29 cellular contexts compared by ENCODE assay signal in genomic region chr10:972763-973162, GRCh38. TPM values are rescaled to one million over a fixed set of nuclear protein-coding genes. Genes with fewer than 3 reads are reported as not detected.
DNase-seq lines count a peak whose midpoint lies in the region; ATAC-seq, FAIRE-seq and TF ChIP-seq lines count a peak whose summit lies in the region.
"Had no signal": no experiment of that assay in that cellular context is flagged by ENCODE, and none has a peak within 500 bp of the region (broad histone marks: within the 10 kb centered on the region; RNA-seq: fewer than 3 reads in every experiment).

No MANE protein-coding gene starts in this region.

- H2BK20ac ChIP-seq in H1 (ENCODE audit: low read length), result no peak overlapping the region

- H3K79me1 ChIP-seq in H1 (ENCODE audit: low read depth, low read length), result no peaks in the 10 kb centered on the region

- no peak overlapping the region for H2BK120ac ChIP-seq in H1 (replicated peaks; ENCODE audit: low read depth, low read length)

- H2BK12ac ChIP-seq in H1 (ENCODE audit: low read depth, low read length), result no peak overlapping the region

- H2BK5ac ChIP-seq in H1 (ENCODE audit: low read depth, low read length), result peak overlapping the region; percentile 66; the same call in 1 of the 2 replicates

- no peak for TF ChIP-seq EP300 in H1 (IDR thresholded peaks at IDR 0.05; ENCODE audit: borderline replicate concordance in 1 of 2, low read depth in 2 of 2, low read length in 2 of 2)
- TF ChIP-seq EP300 in stomach (IDR thresholded peaks at IDR 0.05), result no peak

- no peak overlapping the region for H4K8ac ChIP-seq in H1 (ENCODE audit: extremely low read depth, insufficient read depth, low read length)

- H3K36me3 ChIP-seq in H1 (ENCODE audit: control insufficient read depth in 2 of 4, insufficient read depth in 4 of 4, low read length in 3 of 4) (no peaks in the 10 kb centered on the region), stomach (no peaks in the 10 kb centered on the region), vagina (no peaks in the 10 kb centered on the region)
- H3K36me3 ChIP-seq: heart left ventricle had no signal

- no peak overlapping the region for H4K5ac ChIP-seq in H1 (ENCODE audit: insufficient read length, low read depth, low read length)

- no peak overlapping the region; a peak in 2 of 4 replicates for H3K4me2 ChIP-seq in H1 (ENCODE audit: insufficient read depth in 1 of 2, low read depth in 2 of 2, low read length in 2 of 2)

- H3K14ac ChIP-seq in H1 (ENCODE audit: insufficient read length), result no peak overlapping the region

- 0 out of 3 replicates have a peak, but pooled peaks of 1 of the 2 experiments have one; percentile 15 for TF ChIP-seq POLR2A in H1 (IDR thresholded peaks at IDR 0.05; ENCODE audit: control extremely low read depth in 1 of 2, low read depth in 2 of 2, low read length in 2 of 2)
- TF ChIP-seq POLR2A in stomach (IDR thresholded peaks at IDR 0.05), result no peak
- TF ChIP-seq POLR2A in vagina (IDR thresholded peaks at IDR 0.05), result no peak

- intact Hi-C loops in stomach (cut with DNase I; ENCODE audit: low total_unique reads) (no loop called here), vagina (cut with DNase I) (no loop called here)

- H2AFZ ChIP-seq in H1 (ENCODE audit: low read length), result peak overlapping the region; percentile 52

- H4K20me1 ChIP-seq in H1 (replicated peaks in 1 of 2; ENCODE audit: control insufficient read depth in 1 of 2, insufficient read depth in 2 of 2, low read length in 2 of 2), result no peaks in the 10 kb centered on the region

- H3K18ac ChIP-seq in H1 (ENCODE audit: extremely low read depth, low read length), result no peak overlapping the region

- H3K9me3 ChIP-seq in H1 (ENCODE audit: insufficient read depth in 2 of 2, low read depth in 1 of 2, low read length in 1 of 2) (no peaks in the 10 kb centered on the region; a peak in 1 of 4 replicates), stomach (no peaks in the 10 kb centered on the region), vagina (no peaks in the 10 kb centered on the region)
- H3K9me3 ChIP-seq: testis had no signal

- ATAC-seq in HG02885 (IDR thresholded peaks at IDR 0.05; ENCODE audit: poor library complexity, unreplicated experiment) (peak; percentile 62), GM19328 (IDR thresholded peaks at IDR 0.05; ENCODE audit: unreplicated experiment) (no peak)
- ATAC-seq: activated CD8-positive, alpha-beta T cell treated with anti-CD3 and anti-CD28 coated beads, Interleukin-2, amount 10 ng/mL, durations not matched to agents 7 days and 5 days; esophagus mucosa; heart left ventricle; sciatic nerve; stimulated activated effector memory CD8-positive, alpha-beta T cell treated with anti-CD3 and anti-CD28 coated beads, Interleukin-12 subunit alpha, Interleukin-12 subunit beta, amount 100 ng/mL, for 72 hours had no signal

- POLR2A ChIA-PET in H1 (lab: Charles Lee; ENCODE audit: partially characterized antibody), result interaction anchor here (0.8 to 3.7 kb wide), 2 partner anchors 15 to 60 kb away, joined by 3 to 34 read pairs; partner anchors contain the start of gene GTPBP4

- H4K91ac ChIP-seq in H1 (replicated peaks; ENCODE audit: insufficient read length, low read length), result peak overlapping the region; percentile 15

- no peak overlapping the region for H3K4ac ChIP-seq in H1 (replicated peaks; ENCODE audit: insufficient read length, low read depth, low read length)

- H3K79me2 ChIP-seq in H1 (ENCODE audit: control insufficient read depth in 1 of 2, insufficient read depth in 2 of 2, low read length in 2 of 2), result no peaks in the 10 kb centered on the region

- DNase-seq in activated effector memory CD4-positive, alpha-beta T cell treated with anti-CD3 and anti-CD28 coated beads, Interleukin-2, amount 50 U/mL, for 16 hours, result peak; percentile 24
- no peak for DNase-seq in activated effector memory CD4-positive, alpha-beta T cell treated with Interleukin-2 at 50 U/mL for 16 hours
- DNase-seq in H1 (ENCODE audit: low read depth in 1 of 2, low spot score in 2 of 2), result no peak
- DNase-seq in stomach, result no peak
- no peak for DNase-seq in vagina (ENCODE audit: extremely low spot score in 2 of 2)
- no peak for DNase-seq in NCI-H748 (lab: John Stamatoyannopoulos, UW; ENCODE audit: unreplicated experiment)
- DNase-seq: activated CD8-positive, alpha-beta T cell treated with anti-CD3 and anti-CD28 coated beads, Interleukin-2, amount 10 ng/mL, durations not matched to agents 7 days and 5 days; aorta; CD4-positive, alpha-beta T cell; DMS 273 treated with DMSO at 0.1 percent for 48 hours; foreskin fibroblast; heart left ventricle; kidney glomerular epithelial cell; NCI-H1105 treated with DMSO at 0.1 percent for 48 hours; NCI-H2029; NCI-H69; stimulated activated CD4-positive, alpha-beta T cell treated with anti-CD3 and anti-CD28 coated beads, Interleukin-4, amount 100 ng/mL, for 24 hours; testis had no signal

- TF ChIP-seq RAD21 in H1 (IDR thresholded peaks at IDR 0.05 in 1 of 2, conservative IDR thresholded peaks at IDR 0.05 in 1 of 2; ENCODE audit: low read depth in 2 of 2, low read length in 2 of 2), result no peak

- H2AK5ac ChIP-seq in H1 (ENCODE audit: low read depth, low read length), result no peak overlapping the region

- H3K4me1 ChIP-seq in H1 (replicated peaks in 1 of 4; ENCODE audit: control insufficient read depth in 3 of 4, insufficient read depth in 4 of 4, low read length in 3 of 4) (peaks cover 0 to 10% (median 3%) of the 10 kb centered on the region in 4 experiments; a peak in 4 of 7 replicates), stomach (peaks cover 18 to 58% (median 53%) of the 10 kb centered on the region in 4 donors), vagina (peaks cover 9% of the 10 kb centered on the region)
- H3K4me1 ChIP-seq: testis had no signal

- TF ChIP-seq CTCF in H1 (IDR thresholded peaks at IDR 0.05; ENCODE audit: control extremely low read depth in 1 of 3, insufficient read depth in 1 of 3, low read depth in 1 of 3, low read length in 3 of 3), result no peak
- TF ChIP-seq CTCF in stomach (IDR thresholded peaks at IDR 0.05), result no peak
- TF ChIP-seq CTCF in vagina (IDR thresholded peaks at IDR 0.05), result no peak

- H3K27ac ChIP-seq in H1 (ENCODE audit: low read depth, low read length), result no peak overlapping the region; the same call in 1 of the 2 replicates
- peak overlapping the region; percentile 3 to 87 (median 84) for H3K27ac ChIP-seq in stomach
- no peak overlapping the region for H3K27ac ChIP-seq in vagina
- H3K27ac ChIP-seq: 22Rv1, heart left ventricle, SK-N-MC, testis had no signal

- H3K4me3 ChIP-seq in H1 (ENCODE audit: extremely low read depth in 1 of 4, insufficient read depth in 2 of 4, low read depth in 3 of 4, low read length in 4 of 4), result no peak overlapping the region
- no peak overlapping the region for H3K4me3 ChIP-seq in stomach
- H3K4me3 ChIP-seq in vagina, result no peak overlapping the region
- H3K4me3 ChIP-seq: heart left ventricle, lung, SK-N-MC, testis had no signal

- CTCF ChIA-PET in H1 (lab: Charles Lee; ENCODE audit: partially characterized antibody), result interaction anchor here (3.6 kb wide), 1 partner anchor 13 kb away, joined by 16 read pairs; no protein-coding TSS in a partner anchor

- H3K56ac ChIP-seq in H1 (replicated peaks; ENCODE audit: insufficient read length, low read depth, low read length), result no peak overlapping the region

- WGBS in H1 (ENCODE audit: extremely low coverage in 1 of 2, insufficient coverage in 1 of 2, insufficient read length in 1 of 2, insufficient replicate concordance in 2 of 2, low coverage in 1 of 2, low lambda C conversion rate in 2 of 2, missing lambda C conversion rate in 1 of 2), 2 experiments, result 77% methylated on average over 8 of the region's 8 CpGs; no CpG with 5 or more reads in 1 of the 2 experiments
- WGBS in stomach, 5 donors, result 78 to 91% (median 89%) methylated on average over 8 of the region's 8 CpGs

- H3K27me3 ChIP-seq in H1 (replicated peaks in 1 of 4; ENCODE audit: control insufficient read depth in 3 of 4, extremely low read depth in 1 of 4, insufficient read depth in 3 of 4, low read length in 3 of 4) (no peaks in the 10 kb centered on the region), stomach (no peaks in the 10 kb centered on the region), vagina (no peaks in the 10 kb centered on the region)
- H3K27me3 ChIP-seq: heart left ventricle, testis had no signal

- no peak for FAIRE-seq in H1 (lab: Jason Lieb, UNC)

- H3K23me2 ChIP-seq in H1 (ENCODE audit: low read depth, low read length), result no peaks in the 10 kb centered on the region

- H2BK15ac ChIP-seq in H1 (ENCODE audit: low read length), result peak overlapping the region; percentile 40; the same call in 1 of the 2 replicates

- no peak overlapping the region for H3K23ac ChIP-seq in H1 (ENCODE audit: insufficient read length)

- H3K9ac ChIP-seq in H1 (replicated peaks in 1 of 4; ENCODE audit: extremely low read depth in 1 of 4, low read depth in 3 of 4, low read length in 3 of 4), result 0 out of 7 replicates have a peak overlapping the region, but pooled peaks of 1 of the 4 experiments have one; percentile 13

RNA-seq across cellular contexts. Expression of gene GTPBP4, which starts 15.5 kb away (rescaled TPM):
- total RNA-seq in H1 (2021; fragmentation: NEBNext Ultra II Directional; extraction: Animal tissue kit (Norgen Biotek cat#: 25700)), result 89.2 and 98.1 TPM in 2 replicates
- polyA plus RNA-seq in H1 (2011; rRNA removed) (15.5 and 16.9 TPM in 2 replicates), stomach (10 to 100 TPM; 13.3 to 17.4 (median 16.2) TPM)
- polyA plus RNA-seq in H1 (2011; cell fraction: cytosol; rRNA removed), result 39.6 TPM
- polyA plus RNA-seq in H1 (2011; cell fraction: nucleus; rRNA removed), result 31.4 TPM
- 62.2 to 74.1 TPM (median 65.8 TPM) in 4 replicates for polyA plus RNA-seq in H1 (2012, experiment 1 of 2)
- polyA plus RNA-seq in H1 (2012, experiment 2 of 2), result 2.7 TPM
- polyA plus RNA-seq in H1 (2013, experiment 1 of 2), result 43.9 TPM
- polyA plus RNA-seq in H1 (2013, experiment 2 of 2), result 43.8 TPM
- polyA minus RNA-seq in H1 (2011; rRNA and poly(A)+ RNA removed), result 46.1 and 49.7 TPM in 2 replicates
- polyA minus RNA-seq in H1 (2011; cell fraction: cytosol; rRNA and poly(A)+ RNA removed), result 27.1 TPM
- 63.6 TPM for polyA minus RNA-seq in H1 (2011; cell fraction: nucleus; rRNA and poly(A)+ RNA removed)
- total RNA-seq in stomach (10 to 100 TPM in 4 of 5 donors, 1 to 10 TPM in 1; 8.8 to 61.7 (median 28.1) TPM), vagina (24.8 TPM)

RNA-seq across cellular contexts. Expression of gene LARP4B, which starts 41.3 kb away (rescaled TPM):
- 78.6 and 82.8 TPM in 2 replicates for total RNA-seq in H1 (2021; fragmentation: NEBNext Ultra II Directional; extraction: Animal tissue kit (Norgen Biotek cat#: 25700))
- polyA plus RNA-seq in H1 (2011; rRNA removed) (20.1 and 21.7 TPM in 2 replicates), stomach (10 to 100 TPM; 11.8 to 15.3 (median 13.2) TPM)
- polyA plus RNA-seq in H1 (2011; cell fraction: cytosol; rRNA removed), result 24.2 TPM
- 56.9 TPM for polyA plus RNA-seq in H1 (2011; cell fraction: nucleus; rRNA removed)
- polyA plus RNA-seq in H1 (2012, experiment 1 of 2), result 22.6 to 36.3 TPM (median 27.3 TPM) in 4 replicates
- polyA plus RNA-seq in H1 (2012, experiment 2 of 2), result 5.4 TPM
- polyA plus RNA-seq in H1 (2013, experiment 1 of 2), result 21.5 TPM
- polyA plus RNA-seq in H1 (2013, experiment 2 of 2), result 19.5 TPM
- polyA minus RNA-seq in H1 (2011; rRNA and poly(A)+ RNA removed), result 64.2 and 84.0 TPM in 2 replicates
- polyA minus RNA-seq in H1 (2011; cell fraction: cytosol; rRNA and poly(A)+ RNA removed), result 38.7 TPM
- polyA minus RNA-seq in H1 (2011; cell fraction: nucleus; rRNA and poly(A)+ RNA removed), result 84.8 TPM
- total RNA-seq in stomach (100 to 1,000 TPM in 2 of 5 donors, 10 to 100 TPM in 3; 33.6 to 269 (median 87.0) TPM), vagina (78.3 TPM)

RNA-seq across cellular contexts. Expression of gene IDI2, which starts 52.9 kb away (rescaled TPM):
- total RNA-seq in H1 (2021; fragmentation: NEBNext Ultra II Directional; extraction: Animal tissue kit (Norgen Biotek cat#: 25700)), result not detected in 2 replicates
- polyA plus RNA-seq in H1 (2011; rRNA removed) (not detected in 2 replicates), stomach (not detected)
- not detected for polyA plus RNA-seq in H1 (2011; cell fraction: cytosol; rRNA removed)
- polyA plus RNA-seq in H1 (2011; cell fraction: nucleus; rRNA removed), result not detected
- not detected in 4 replicates for polyA plus RNA-seq in H1 (2012, experiment 1 of 2)
- polyA plus RNA-seq in H1 (2012, experiment 2 of 2), result not detected
- not detected for polyA plus RNA-seq in H1 (2013, experiment 1 of 2)
- polyA plus RNA-seq in H1 (2013, experiment 2 of 2), result not detected
- polyA minus RNA-seq in H1 (2011; rRNA and poly(A)+ RNA removed), result not detected in 2 replicates
- polyA minus RNA-seq in H1 (2011; cell fraction: cytosol; rRNA and poly(A)+ RNA removed), result not detected
- not detected for polyA minus RNA-seq in H1 (2011; cell fraction: nucleus; rRNA and poly(A)+ RNA removed)
- total RNA-seq in stomach (1 to 10 TPM in 1 of 5 donors, not detected in 4; 2.9 TPM), vagina (not detected)
- total RNA-seq: activated CD8-positive, alpha-beta T cell treated with anti-CD3 and anti-CD28 coated beads, Interleukin-2, amount 10 ng/mL, durations not matched to agents 7 days and 5 days; activated T-helper 2 cell treated with anti-CD3 and anti-CD28 coated beads, Interferon-gamma antibody, Interleukin-2, Interleukin-4, amounts not matched to agents 10 μg/mL and 5 μg/mL and 100 μg/mL, durations not matched to agents 14 hours and 24 hours and 36 hours; aorta; CD4-positive, alpha-beta T cell; esophagus mucosa; M059J; RPMI7951; sciatic nerve had no signal

Comparison
In these comparisons a context has a peak if more than half of its experiments do, and no peak if none do; other contexts are left out.
1. H3K27ac ChIP-seq: peak in stomach (5 of 5); none in H1 (single experiment) and vagina (single experiment).